In genomic region chr5:181058321-181058720, GRCh38 we compare ENCODE assay signal across 20 cellular contexts. TPM values are rescaled to one million over a fixed set of nuclear protein-coding genes. Genes with fewer than 3 reads are reported as not detected.
DNase-seq lines count a peak whose midpoint lies in the region; ATAC-seq and TF ChIP-seq lines count a peak whose summit lies in the region.
"Had no signal": no experiment of that assay in that cellular context is flagged by ENCODE, and none has a peak within 500 bp of the region (broad histone marks: within the 10 kb centered on the region; RNA-seq: fewer than 3 reads in every experiment).

No MANE protein-coding gene starts in this region.

- H3K56ac ChIP-seq in H9 (ENCODE audit: insufficient read length, low read depth, low read length) = no peak overlapping the region

- H3F3A ChIP-seq in GM23338 (replicated peaks; ENCODE audit: low read depth) = 0 out of 2 replicates have a peak, but pooled peaks cover 6% of the 10 kb centered on the region

- H3K79me2 ChIP-seq in GM23338 (replicated peaks; ENCODE audit: insufficient read depth) (no peaks in the 10 kb centered on the region), H9 (ENCODE audit: insufficient read depth, low read length) (no peaks in the 10 kb centered on the region)

- WGBS in H9 (ENCODE audit: extremely low coverage, insufficient read length, low lambda C conversion rate) = no CpG with 5 or more reads among the region's 9 CpGs
- 71 to 81% (median 75%) methylated on average over 9 of the region's 9 CpGs for WGBS in spleen, 5 donors
- 61 to 64% methylated on average over 9 of the region's 9 CpGs for WGBS in aorta, 2 donors

- H4K8ac ChIP-seq in H9 (replicated peaks; ENCODE audit: insufficient read length, low read depth, low read length) = no peak overlapping the region

- no peak overlapping the region for H3K9ac ChIP-seq in H9 (ENCODE audit: extremely low read depth, insufficient read length, low read length)

- peaks cover 98% of the 10 kb centered on the region for H3K27me3 ChIP-seq in GM23338 (ENCODE audit: insufficient read depth)
- H3K27me3 ChIP-seq in H9 (ENCODE audit: insufficient read depth, low read length) = peaks cover 64% of the 10 kb centered on the region
- peaks cover 0 to 99% (median 32%) of the 10 kb centered on the region in 7 donors for H3K27me3 ChIP-seq in spleen (replicated peaks in 1 of 7)
- H3K27me3 ChIP-seq in aorta (ENCODE audit: control insufficient read depth in 1 of 2, insufficient read depth in 2 of 2, low read length in 1 of 2) = peaks cover 0 to 1% of the 10 kb centered on the region in 2 donors

- H3K18ac ChIP-seq in H9 (ENCODE audit: insufficient read length, low read depth, low read length) = no peak overlapping the region

- no peak for DNase-seq in GM23338 (ENCODE audit: low spot score)
- no peak for DNase-seq in H9
- DNase-seq in glutamatergic neuron = no peak
- no peak for DNase-seq in spleen
- DNase-seq in aorta = no peak
- no peak for DNase-seq in GOT3 (lab: John Stamatoyannopoulos, UW)
- DNase-seq: ACHN; BE2C; C1 segment of cervical spinal cord; CD4-positive, CD25-positive, alpha-beta regulatory T cell; CD8-positive, alpha-beta memory T cell; COR-L47; DMS 273 treated with DMSO at 0.1 percent for 48 hours; DMS53; DND-41; EL; HFFc6 had no signal

- H2AK5ac ChIP-seq in H9 (ENCODE audit: insufficient read length, low read length) = no peak overlapping the region

- H3K9me3 Mint-ChIP-seq in GM23338 (no peaks in the 10 kb centered on the region; the same call in 2 of the 3 replicates), H9 (peaks cover 3 to 14% of the 10 kb centered on the region in 2 experiments; a peak in 3 of 5 replicates), glutamatergic neuron (ENCODE audit: unreplicated experiment) (peaks cover 15% of the 10 kb centered on the region)
- H3K9me3 Mint-ChIP-seq: CD8-positive, alpha-beta memory T cell; HFFc6 had no signal

- H2BK5ac ChIP-seq in H9 (ENCODE audit: insufficient read length, low read length) = no peak overlapping the region

- no peak overlapping the region for H3K4ac ChIP-seq in H9 (ENCODE audit: low read depth, low read length)

- H3K27me3 Mint-ChIP-seq in GM23338 (ENCODE audit: insufficient read depth, low read depth, poor library complexity) = peaks cover 94% of the 10 kb centered on the region
- peaks cover 98% of the 10 kb centered on the region for H3K27me3 Mint-ChIP-seq in H9 (ENCODE audit: low read depth)
- H3K27me3 Mint-ChIP-seq in glutamatergic neuron (ENCODE audit: unreplicated experiment) = peaks cover 16% of the 10 kb centered on the region

- 0 out of 3 replicates have a peak overlapping the region, but pooled peaks have one; percentile 64 for H3K4me3 Mint-ChIP-seq in GM23338
- peak overlapping the region in 1 of 2 experiments; percentile 76; a peak in 2 of 5 replicates for H3K4me3 Mint-ChIP-seq in H9
- peak overlapping the region; percentile 65 for H3K4me3 Mint-ChIP-seq in glutamatergic neuron (ENCODE audit: unreplicated experiment)
- H3K4me3 Mint-ChIP-seq: CD4-positive, CD25-positive, alpha-beta regulatory T cell; HFFc6 had no signal

- no peak overlapping the region for H2BK20ac ChIP-seq in H9 (ENCODE audit: low read depth, low read length, poor library complexity, severe bottlenecking)

- no peak for TF ChIP-seq CTCF in GM23338 (conservative IDR thresholded peaks at IDR 0.05; ENCODE audit: low read depth in 2 of 2)
- TF ChIP-seq CTCF in H9 (conservative IDR thresholded peaks at IDR 0.05) = no peak
- TF ChIP-seq CTCF in glutamatergic neuron (IDR thresholded peaks at IDR 0.05; ENCODE audit: partially characterized antibody, unreplicated experiment) = no peak
- TF ChIP-seq CTCF in spleen (IDR thresholded peaks at IDR 0.05 in 8 of 11, conservative IDR thresholded peaks at IDR 0.05 in 3 of 11) = no peak

- no peaks in the 10 kb centered on the region for H3K79me1 ChIP-seq in H9 (ENCODE audit: insufficient read depth, low read depth, low read length, poor library complexity, severe bottlenecking)

- peaks cover 19% of the 10 kb centered on the region for H3K4me1 Mint-ChIP-seq in GM23338
- H3K4me1 Mint-ChIP-seq in H9 = peaks cover 24 to 28% of the 10 kb centered on the region in 2 experiments
- peaks cover 17% of the 10 kb centered on the region for H3K4me1 Mint-ChIP-seq in glutamatergic neuron (ENCODE audit: low read depth, unreplicated experiment)

- H3K23ac ChIP-seq in H9 (ENCODE audit: insufficient read length, low read depth, low read length) = no peak overlapping the region

- H3K36me3 Mint-ChIP-seq in GM23338 (ENCODE audit: low read depth) (no peaks in the 10 kb centered on the region; the same call in 2 of the 3 replicates), H9 (ENCODE audit: insufficient read depth in 1 of 3, low read depth in 3 of 3) (peaks cover 0 to 1% (median 0%) of the 10 kb centered on the region in 3 experiments; a peak in 1 of 7 replicates), glutamatergic neuron (ENCODE audit: unreplicated experiment) (peaks cover 5% of the 10 kb centered on the region)
- H3K36me3 Mint-ChIP-seq: CD4-positive, CD25-positive, alpha-beta regulatory T cell had no signal

- no peak for ATAC-seq in GM23338
- no peak for ATAC-seq in aorta (ENCODE audit: low FRiP score)
- ATAC-seq: GM12878, HCT116 had no signal

- intact Hi-C loops in spleen (cut with DNase I; ENCODE audit: low total_unique reads) (no loop called here), aorta (cut with DNase I) (no loop called here)

- H3K9me3 ChIP-seq in H9 (ENCODE audit: control insufficient read depth, low read depth, low read length) (no peaks in the 10 kb centered on the region), spleen (no peaks in the 10 kb centered on the region), aorta (ENCODE audit: control insufficient read depth, low read length) (no peaks in the 10 kb centered on the region)
- H3K9me3 ChIP-seq: BE2C had no signal

- no peak overlapping the region for H2BK12ac ChIP-seq in H9 (ENCODE audit: insufficient read length, low read depth, low read length)

- H3K36me3 ChIP-seq in GM23338 (ENCODE audit: insufficient read depth) = no peaks in the 10 kb centered on the region
- peaks cover 0 to 8% (median 0%) of the 10 kb centered on the region in 6 donors for H3K36me3 ChIP-seq in spleen
- H3K36me3 ChIP-seq in aorta (ENCODE audit: control insufficient read depth in 1 of 2, insufficient read depth in 2 of 2, low read length in 1 of 2) = no peaks in the 10 kb centered on the region
- H3K36me3 ChIP-seq: BE2C had no signal

- no peak overlapping the region for H3K27ac ChIP-seq in GM23338 (ENCODE audit: low read depth)
- H3K27ac ChIP-seq in H9 (ENCODE audit: insufficient read length, low read depth, low read length) = no peak overlapping the region
- H3K27ac ChIP-seq in spleen = peak overlapping the region in 7 of 8 donors; percentile 4 to 74 (median 67)
- H3K27ac ChIP-seq in aorta (ENCODE audit: low read depth in 1 of 2, low read length in 2 of 2) = no peak overlapping the region
- H3K27ac ChIP-seq: HL-60 had no signal

- H2BK15ac ChIP-seq in H9 (ENCODE audit: low read depth, low read length) = no peak overlapping the region

- H3K9me2 ChIP-seq in GM23338 (ENCODE audit: insufficient read depth) = no peaks in the 10 kb centered on the region

- 0 out of 2 replicates have a peak overlapping the region, but pooled peaks have one; percentile 60 for H3K4me3 ChIP-seq in GM23338
- H3K4me3 ChIP-seq in spleen = no peak overlapping the region
- no peak overlapping the region for H3K4me3 ChIP-seq in aorta (ENCODE audit: low read length in 2 of 2)
- H3K4me3 ChIP-seq: GM12878 had no signal

- no peak overlapping the region for H4K5ac ChIP-seq in H9 (ENCODE audit: insufficient read length, low read depth, low read length)

- no peak overlapping the region for H3K27ac Mint-ChIP-seq in GM23338
- no peak overlapping the region for H3K27ac Mint-ChIP-seq in H9
- H3K27ac Mint-ChIP-seq in glutamatergic neuron (ENCODE audit: unreplicated experiment) = no peak overlapping the region
- H3K27ac Mint-ChIP-seq: CD4-positive, CD25-positive, alpha-beta regulatory T cell; HFFc6 had no signal

- H4K91ac ChIP-seq in H9 (ENCODE audit: insufficient read length, low read depth, low read length) = no peak overlapping the region

- H2AFZ ChIP-seq in GM23338 (no peak overlapping the region), H9 (ENCODE audit: low read length) (no peak overlapping the region)

- H3T11ph ChIP-seq in H9 (ENCODE audit: low read length) = no peak overlapping the region

- H4K20me1 ChIP-seq in GM23338 (replicated peaks; ENCODE audit: insufficient read depth) = peaks cover 6% of the 10 kb centered on the region
- H4K20me1 ChIP-seq in H9 (ENCODE audit: control insufficient read depth, insufficient read depth, insufficient read length) = no peaks in the 10 kb centered on the region

- H3K4me2 ChIP-seq in GM23338 = peak overlapping the region; percentile 84; the same call in 1 of the 2 replicates
- H3K4me2 ChIP-seq in H9 (ENCODE audit: insufficient read depth, insufficient read length, low read length) = peak overlapping the region; percentile 45

- H3K4me1 ChIP-seq in GM23338 (ENCODE audit: insufficient read depth) = peaks cover 20% of the 10 kb centered on the region
- H3K4me1 ChIP-seq in H9 (ENCODE audit: insufficient read depth, low read length) = 0 out of 2 replicates have a peak, but pooled peaks cover 2% of the 10 kb centered on the region
- H3K4me1 ChIP-seq in spleen = peaks cover 0 to 57% (median 19%) of the 10 kb centered on the region in 6 donors
- no peaks in the 10 kb centered on the region for H3K4me1 ChIP-seq in aorta (ENCODE audit: control insufficient read depth in 1 of 2, insufficient read depth in 2 of 2, low read length in 2 of 2)
- H3K4me1 ChIP-seq: BE2C had no signal

- no peak overlapping the region for H2BK120ac ChIP-seq in H9 (ENCODE audit: low read depth, low read length, poor library complexity, severe bottlenecking)

- TF ChIP-seq POLR2A in spleen (IDR thresholded peaks at IDR 0.05) = no peak

- H3K14ac ChIP-seq in H9 (ENCODE audit: insufficient read depth, low read length) = no peak overlapping the region

- H3K23me2 ChIP-seq in H9 (ENCODE audit: insufficient read length, low read depth, low read length, poor library complexity, severe bottlenecking) = peaks cover 16% of the 10 kb centered on the region

TF ChIP-seq in GM23338, 12 proteins besides CTCF, POLR2A, EP300 and RAD21:
- peak; percentile 10 for TF ChIP-seq EZH2 (IDR thresholded peaks at IDR 0.05; ENCODE audit: low read depth, unreplicated experiment)
- no peak for TF ChIP-seq CREB1 (CRISPR knock-in tag; IDR thresholded peaks at IDR 0.05; ENCODE audit: low read depth)

RNA-seq across cellular contexts. Expression of gene BTNL9, which starts 18.3 kb away (rescaled TPM):
- 2.8 and 3.4 TPM in 2 replicates for total RNA-seq in GM23338 (2014; rRNA removed; shearing (Covaris generic))
- 0.21 and 0.37 TPM in 2 replicates for polyA plus RNA-seq in GM23338 (2016; fragmentation: Nextera tagmentation; extraction: Ambion mirVana)
- 0.88 and 0.96 TPM in 2 replicates for total RNA-seq in H9 (2021)
- total RNA-seq in glutamatergic neuron (ENCODE audit: unreplicated experiment) = 37.9 TPM
- 100 to 1,000 TPM in 1 of 7 donors, 10 to 100 TPM in 6; 41.6 to 123 (median 86.3) TPM for total RNA-seq in spleen
- polyA plus RNA-seq in spleen = 10 to 100 TPM; 17.2 to 91.1 (median 32.6) TPM
- total RNA-seq in aorta = 10 to 100 TPM; 16.8 to 33.0 TPM
- under 1 TPM; 0.26 to 0.75 TPM for polyA plus RNA-seq in aorta
- total RNA-seq: CD4-positive, CD25-positive, alpha-beta regulatory T cell; CD8-positive, alpha-beta memory T cell; HFFc6 had no signal
- polyA plus RNA-seq: CD4-positive, CD25-positive, alpha-beta regulatory T cell; CD8-positive, alpha-beta memory T cell had no signal

Comparison
In these comparisons a context has a peak if more than half of its experiments do, and no peak if none do; other contexts are left out.
1. H3K27ac ChIP-seq: peak in spleen (7 of 8); none in GM23338 (single experiment), H9 (single experiment) and aorta (0 of 2).